ENCODE assay signal across 8 cellular contexts in the genomic region with DNA sequence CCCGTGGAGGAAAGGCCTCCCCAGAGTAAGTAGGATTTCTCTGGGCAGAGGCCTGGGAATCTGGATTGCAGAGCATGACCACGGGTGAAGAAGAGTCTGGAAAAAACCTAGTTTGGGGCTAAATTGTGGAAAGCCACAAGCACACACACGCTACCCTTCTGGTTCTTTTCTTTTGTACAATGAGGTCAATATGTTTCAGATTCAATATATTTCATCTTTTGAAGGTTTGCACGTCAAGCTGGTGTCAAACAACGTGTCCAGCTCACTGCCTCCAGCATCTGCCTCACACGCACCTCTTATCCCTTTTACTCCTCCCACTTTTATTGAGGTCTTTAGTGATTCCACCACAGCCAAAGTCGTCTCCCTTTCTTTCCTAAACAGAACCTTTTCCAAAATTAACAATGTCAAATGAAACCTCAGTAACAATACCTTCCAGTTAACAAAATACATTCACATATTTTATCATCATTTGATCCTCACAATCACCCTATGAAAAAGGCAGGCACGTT.
DNase-seq lines count a peak whose midpoint lies in the region; ATAC-seq and TF ChIP-seq lines count a peak whose summit lies in the region.

No MANE protein-coding gene starts in this region.

- no peak for TF ChIP-seq CTCF in nephron progenitor cell (IDR thresholded peaks at IDR 0.05)

- peaks cover 3% of the 10 kb centered on the region for H3K36me3 Mint-ChIP-seq in T-helper 1 cell treated with Interleukin-12 subunit alpha and Interleukin-12 subunit beta and Interleukin-4 antibody, amounts not matched to agents 30 μg/mL and 1 μg/mL, for 36 hours (ENCODE audit: low read depth)
- peaks cover 7% of the 10 kb centered on the region for H3K36me3 Mint-ChIP-seq in nephron progenitor cell (ENCODE audit: low read depth)

- H3K27me3 Mint-ChIP-seq in T-helper 1 cell treated with Interleukin-12 subunit alpha and Interleukin-12 subunit beta and Interleukin-4 antibody, amounts not matched to agents 30 μg/mL and 1 μg/mL, for 36 hours (ENCODE audit: low read depth), result peaks cover 44% of the 10 kb centered on the region
- peaks cover 11% of the 10 kb centered on the region for H3K27me3 Mint-ChIP-seq in nephron progenitor cell (ENCODE audit: low read depth, poor library complexity)

- peak; percentile 7 for ATAC-seq in HG03571 (IDR thresholded peaks at IDR 0.05; ENCODE audit: unreplicated experiment)
- no peak for ATAC-seq in HG03039 (IDR thresholded peaks at IDR 0.05; ENCODE audit: unreplicated experiment)

- H3K4me1 Mint-ChIP-seq in T-helper 1 cell treated with Interleukin-12 subunit alpha and Interleukin-12 subunit beta and Interleukin-4 antibody, amounts not matched to agents 30 μg/mL and 1 μg/mL, for 36 hours (ENCODE audit: low read depth), result peaks cover 21% of the 10 kb centered on the region
- H3K4me1 Mint-ChIP-seq in nephron progenitor cell, result peaks cover 28% of the 10 kb centered on the region

- peak overlapping the region; percentile 46 for H3K27ac Mint-ChIP-seq in T-helper 1 cell treated with Interleukin-12 subunit alpha and Interleukin-12 subunit beta and Interleukin-4 antibody, amounts not matched to agents 30 μg/mL and 1 μg/mL, for 36 hours
- peak overlapping the region; percentile 90 for H3K27ac Mint-ChIP-seq in nephron progenitor cell

- H3K27ac ChIP-seq in cingulate gyrus (ENCODE audit: low read depth, low read length), result peak overlapping the region; percentile 90

- H3K4me3 Mint-ChIP-seq in T-helper 1 cell treated with Interleukin-12 subunit alpha and Interleukin-12 subunit beta and Interleukin-4 antibody, amounts not matched to agents 30 μg/mL and 1 μg/mL, for 36 hours, result peak overlapping the region; percentile 69
- peak overlapping the region; percentile 75 for H3K4me3 Mint-ChIP-seq in nephron progenitor cell

- no peak for DNase-seq in T-helper 1 cell
- no peak for DNase-seq in nephron progenitor cell
- no peak for DNase-seq in GOT3 (lab: John Stamatoyannopoulos, UW)
- no peak for DNase-seq in SW 1271 (lab: John Stamatoyannopoulos, UW)

- no peaks in the 10 kb centered on the region for H3K9me3 Mint-ChIP-seq in T-helper 1 cell treated with Interleukin-12 subunit alpha and Interleukin-12 subunit beta and Interleukin-4 antibody, amounts not matched to agents 30 μg/mL and 1 μg/mL, for 36 hours
- H3K9me3 Mint-ChIP-seq in nephron progenitor cell, result peaks cover 7% of the 10 kb centered on the region
